In the genomic region with DNA sequence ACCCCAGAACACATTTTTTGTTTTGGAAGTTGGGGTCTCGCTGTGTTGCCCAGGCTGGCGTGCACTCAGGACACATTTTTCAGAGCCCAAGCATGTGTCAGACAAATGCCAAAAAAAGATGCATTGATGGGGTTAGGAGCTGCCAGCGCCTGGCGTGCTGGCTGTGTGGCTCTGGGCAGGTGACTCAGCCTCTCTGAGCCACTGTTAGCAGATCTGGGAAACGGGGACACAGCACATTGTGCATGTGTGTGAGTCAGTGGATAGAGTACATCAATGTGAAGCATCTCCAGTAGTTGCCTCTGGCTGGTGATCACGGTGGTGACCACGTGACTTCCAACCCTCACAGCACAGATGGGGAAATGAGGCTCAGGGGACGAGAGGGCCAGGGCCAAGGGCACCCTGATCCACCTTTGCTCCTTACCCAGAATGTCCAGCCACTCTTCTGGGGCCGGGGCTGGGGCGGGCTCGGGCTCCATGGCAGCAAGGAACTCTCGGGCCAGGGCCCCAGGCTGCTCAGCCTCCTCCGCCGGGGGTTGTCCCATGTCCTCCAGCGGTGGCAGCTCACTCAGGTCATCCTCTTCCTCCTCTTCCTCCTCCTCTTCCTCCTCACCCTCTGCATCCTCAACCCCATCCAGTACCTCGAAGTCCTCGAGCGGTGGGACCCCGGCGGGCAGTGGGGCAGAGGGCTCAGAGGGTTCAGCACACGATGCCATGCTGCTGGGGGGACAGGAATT, we compare ENCODE assay signal across 9 cellular contexts. TPM values are rescaled to one million over a fixed set of nuclear protein-coding genes. Genes with fewer than 3 reads are reported as not detected.
DNase-seq lines count a peak whose midpoint lies in the region; ATAC-seq, FAIRE-seq and TF ChIP-seq lines count a peak whose summit lies in the region.
"Had no signal": no experiment of that assay in that cellular context is flagged by ENCODE, and none has a peak within 500 bp of the region (broad histone marks: within the 10 kb centered on the region; RNA-seq: fewer than 3 reads in every experiment).

No MANE protein-coding gene starts in this region.

- DNase-seq in CD4-positive, alpha-beta T cell, result no peak
- DNase-seq in Karpas-422 (no peak), GM12878 (ENCODE audit: low read depth, low spot score) (no peak), neural crest cell (ENCODE audit: low read depth, low spot score) (no peak), activated gamma-delta T cell treated with Interleukin-2 at 50 U/mL for 16 hours (no peak), UCSD-AML1 (lab: John Stamatoyannopoulos, UW; ENCODE audit: unreplicated experiment) (no peak), KBM-7 (no peak)
- DNase-seq: HCEC 1CT had no signal

- H3K79me2 ChIP-seq in Karpas-422 (ENCODE audit: low read length) (peaks cover 18% of the 10 kb centered on the region), GM12878 (ENCODE audit: control insufficient read depth, insufficient read depth, low read length) (peaks cover 14% of the 10 kb centered on the region)

- H2AFZ ChIP-seq in Karpas-422 (ENCODE audit: low read length), result no peak overlapping the region
- no peak overlapping the region for H2AFZ ChIP-seq in GM12878 (ENCODE audit: control insufficient read depth, low read depth, low read length)

- 95% methylated on average over 21 of the region's 21 CpGs for WGBS in GM12878 (ENCODE audit: insufficient coverage, insufficient replicate concordance, low lambda C conversion rate, missing lambda C conversion rate)

- no peaks in the 10 kb centered on the region for H3K9me3 ChIP-seq in CD4-positive, alpha-beta T cell (ENCODE audit: control insufficient read depth, low read length)
- no peaks in the 10 kb centered on the region for H3K9me3 ChIP-seq in Karpas-422 (ENCODE audit: low read length)
- H3K9me3 ChIP-seq in GM12878 (replicated peaks; ENCODE audit: control insufficient read depth, insufficient read depth, low read length), result no peaks in the 10 kb centered on the region

- peak overlapping the region; percentile 81 for H3K4me2 ChIP-seq in Karpas-422 (ENCODE audit: low read depth, low read length, poor library complexity, severe bottlenecking)
- H3K4me2 ChIP-seq in GM12878 (ENCODE audit: control insufficient read depth, insufficient read depth), result peak overlapping the region; percentile 98

- H3K27ac ChIP-seq in CD4-positive, alpha-beta T cell (ENCODE audit: low read depth, low read length), result no peak overlapping the region
- H3K27ac ChIP-seq in Karpas-422 (ENCODE audit: low read length) (no peak overlapping the region; the same call in 1 of the 2 replicates), GM12878 (ENCODE audit: control insufficient read depth, insufficient read depth) (no peak overlapping the region; the same call in 1 of the 2 replicates)

- peak overlapping the region; percentile 92 for H3K4me3 Mint-ChIP-seq in CD4-positive, alpha-beta T cell
- H3K4me3 Mint-ChIP-seq in neural crest cell, result peak overlapping the region; percentile 74

- H3K9ac ChIP-seq in Karpas-422 (ENCODE audit: low read length) (no peak overlapping the region), GM12878 (ENCODE audit: control insufficient read depth, insufficient read depth, low read length) (peak overlapping the region; percentile 84)

- TF ChIP-seq POLR2A in GM12878 (IDR thresholded peaks at IDR 0.05; ENCODE audit: low read depth, low read length), result no peak

- TF ChIP-seq EP300 in GM12878 (IDR thresholded peaks at IDR 0.05; ENCODE audit: borderline replicate concordance in 1 of 2, control insufficient read depth in 1 of 2, low read depth in 2 of 2, low read length in 2 of 2), result no peak

- peak overlapping the region; percentile 91 for H3K27ac Mint-ChIP-seq in CD4-positive, alpha-beta T cell
- no peak overlapping the region for H3K27ac Mint-ChIP-seq in neural crest cell (ENCODE audit: unreplicated experiment)

- RAD21 ChIA-PET in GM12878 (lab: Charles Lee; ENCODE audit: unreplicated experiment), result interaction anchor here (1.2 kb wide), 1 partner anchor 16 kb away, joined by 4 read pairs; a partner anchor contains a TSS

- no peak for FAIRE-seq in GM12878 (lab: Jason Lieb, UNC)

- CTCF ChIA-PET in CD4-positive, alpha-beta T cell (lab: Charles Lee), result no interaction called here
- CTCF ChIA-PET in GM12878 (lab: Yijun Ruan, JAX), result interaction anchor here (1.4 kb wide), 1 partner anchor 21 kb away, joined by 6 read pairs; no protein-coding TSS in a partner anchor

- no peak for TF ChIP-seq RAD21 in GM12878 (IDR thresholded peaks at IDR 0.05; ENCODE audit: insufficient read depth, low read depth, low read length)

- no peaks in the 10 kb centered on the region for H4K20me1 ChIP-seq in Karpas-422 (ENCODE audit: insufficient read depth, low read depth, low read length)
- no peaks in the 10 kb centered on the region for H4K20me1 ChIP-seq in GM12878 (ENCODE audit: control insufficient read depth, insufficient read depth)

- H3K4me1 ChIP-seq in Karpas-422 (ENCODE audit: low read length) (peaks cover 17% of the 10 kb centered on the region), GM12878 (ENCODE audit: control insufficient read depth, insufficient read depth, low read length) (peaks cover 10% of the 10 kb centered on the region)

- H3K27me3 ChIP-seq in CD4-positive, alpha-beta T cell (ENCODE audit: control insufficient read depth, insufficient read depth, low read length), result no peaks in the 10 kb centered on the region
- H3K27me3 ChIP-seq in Karpas-422 (ENCODE audit: low read length) (no peaks in the 10 kb centered on the region), GM12878 (replicated peaks in 1 of 2; ENCODE audit: control insufficient read depth in 2 of 2, insufficient read depth in 2 of 2, low read length in 1 of 2) (no peaks in the 10 kb centered on the region)

- SMC1A ChIA-PET in GM12878 (lab: Charles Lee; ENCODE audit: uncharacterized antibody, unreplicated experiment), result interaction anchor here (1.0 to 1.1 kb wide), 2 partner anchors 17 to 22 kb away, joined by 4 to 5 read pairs; a partner anchor contains a TSS

- no peak for ATAC-seq in CD4-positive, alpha-beta T cell (ENCODE audit: poor library complexity)
- ATAC-seq in GM12878 (no peak), GM21619 (IDR thresholded peaks at IDR 0.05; ENCODE audit: unreplicated experiment) (no peak)

- no peaks in the 10 kb centered on the region for H3K9me2 ChIP-seq in Karpas-422 (replicated peaks; ENCODE audit: insufficient read depth, low read length)

- H3K36me3 Mint-ChIP-seq in CD4-positive, alpha-beta T cell (ENCODE audit: low read depth), result peaks cover 58% of the 10 kb centered on the region
- peaks cover 4% of the 10 kb centered on the region for H3K36me3 Mint-ChIP-seq in neural crest cell (ENCODE audit: low read depth)

- intact Hi-C loops in CD4-positive, alpha-beta T cell (cut with DNase I, micrococcal nuclease), result loop anchor here (5.0 kb wide), 1 partner anchor 46 kb away; a partner anchor contains a TSS
- intact Hi-C loops in GM12878 (cut with micrococcal nuclease; ENCODE audit: unreplicated experiment), result loop anchor here (5.0 kb wide), 1 partner anchor 46 kb away; a partner anchor contains a TSS

- H3K27me3 Mint-ChIP-seq in CD4-positive, alpha-beta T cell, result no peaks in the 10 kb centered on the region
- no peaks in the 10 kb centered on the region for H3K27me3 Mint-ChIP-seq in neural crest cell (ENCODE audit: low read depth)

- peaks cover 10% of the 10 kb centered on the region; the same call in 1 of the 2 replicates for H3K36me3 ChIP-seq in Karpas-422 (ENCODE audit: insufficient read depth, low read length)
- peaks cover 6 to 30% of the 10 kb centered on the region in 2 experiments; a peak in 3 of 4 replicates for H3K36me3 ChIP-seq in GM12878 (ENCODE audit: control insufficient read depth in 2 of 2, insufficient read depth in 2 of 2, low read length in 1 of 2)

- H3K4me3 ChIP-seq in Karpas-422 (ENCODE audit: low read length) (no peak overlapping the region; the same call in 1 of the 2 replicates), GM12878 (no peak overlapping the region; the same call in 1 of the 2 replicates)

- POLR2A ChIA-PET in CD4-positive, alpha-beta T cell (lab: Charles Lee), result interaction anchor here (0.6 to 2.0 kb wide), 4 partner anchors 16 to 592 kb away, joined by 3 to 24 read pairs (median 11); a partner anchor contains a TSS
- POLR2A ChIA-PET in GM12878 (lab: Charles Lee), result interaction anchor here (1.0 to 1.8 kb wide), 5 partner anchors 18 to 30 kb away, joined by 4 to 6 read pairs (median 6); a partner anchor contains a TSS

- in situ Hi-C loops in GM12878 (cut with MboI) (no loop called here), KBM-7 (cut with MboI; ENCODE audit: low pct_unique_long_range_greater_than_20kb, low sequenced_read_pairs) (no loop called here)

- H3K9me3 Mint-ChIP-seq in CD4-positive, alpha-beta T cell, result no peaks in the 10 kb centered on the region
- no peaks in the 10 kb centered on the region for H3K9me3 Mint-ChIP-seq in neural crest cell

- no peak for TF ChIP-seq CTCF in CD4-positive, alpha-beta T cell (IDR thresholded peaks at IDR 0.05)
- TF ChIP-seq CTCF in GM12878 (IDR thresholded peaks at IDR 0.05 in 2 of 3, conservative IDR thresholded peaks at IDR 0.05 in 1 of 3; ENCODE audit: control insufficient read depth in 2 of 3, extremely low read depth in 1 of 3, insufficient read depth in 1 of 3, low read depth in 3 of 3, low read length in 3 of 3) (no peak), neural crest cell (conservative IDR thresholded peaks at IDR 0.05) (no peak)

- peaks cover 27% of the 10 kb centered on the region for H3K4me1 Mint-ChIP-seq in CD4-positive, alpha-beta T cell (ENCODE audit: low read depth)
- H3K4me1 Mint-ChIP-seq in neural crest cell, result peaks cover 16% of the 10 kb centered on the region

- no TSS peak for BruUV-seq in GM12878 (replicated peaks; lab: Mats Ljungman, UMichigan)

RNA-seq across cellular contexts. Expression of a gene that starts 1.9 kb away (rescaled TPM):
- total RNA-seq in CD4-positive, alpha-beta T cell, result 100 to 1,000 TPM; 147 to 152 TPM
- total RNA-seq in Karpas-422 (2014; rRNA removed; shearing (Covaris generic); ENCODE audit: low replicate concordance), result 92.6 and 255 TPM in 2 replicates
- 50.6 and 53.1 TPM in 2 replicates for total RNA-seq in GM12878 (2013; cell fraction: nucleolus; rRNA removed)
- total RNA-seq in GM12878 (2014; rRNA removed) (157 and 192 TPM in 2 replicates), GM12878 (2014; rRNA removed; fragmentation: Illumina TruSeq; extraction: Trizol) (59.8 and 66.4 TPM in 2 replicates), GM12878 (2021) (204 and 205 TPM in 2 replicates), neural crest cell (173 and 175 TPM in 2 replicates)
- polyA plus RNA-seq in GM12878 (2011; ENCODE audit: low read depth), result 74.1 TPM
- polyA plus RNA-seq in GM12878 (2011; rRNA removed) (62.3 and 116 TPM in 2 replicates), GM12878 (2014; fragmentation: Illumina TruSeq; extraction: Trizol) (4.2 and 39.7 TPM in 2 replicates), GM12878 (2014; fragmentation: Nextera tagmentation; extraction: Ambion mirVana) (1 to 10 TPM in 1 of 2 experiments, under 1 TPM in 1; 0.13 to 1.1 TPM), GM12878 (2014; rRNA removed) (143 and 172 TPM in 2 replicates), GM12878 (2016; fragmentation: Nextera tagmentation; extraction: Ambion mirVana) (100 to 1,000 TPM in 1 of 2 experiments, 10 to 100 TPM in 1; 90.1 to 101 TPM)
- polyA plus RNA-seq in GM12878 (2011; cell fraction: cytosol; rRNA removed), result 212 and 258 TPM in 2 replicates
- 200 and 207 TPM in 2 replicates for polyA plus RNA-seq in GM12878 (2011; cell fraction: nucleus; rRNA removed)
- 209 and 231 TPM in 2 replicates for polyA plus RNA-seq in GM12878 (2012)
- polyA minus RNA-seq in GM12878 (2011; rRNA and poly(A)+ RNA removed), result 71.0 and 163 TPM in 2 replicates
- polyA minus RNA-seq in GM12878 (2011; cell fraction: cytosol; rRNA and poly(A)+ RNA removed), result 101 and 104 TPM in 2 replicates
- polyA minus RNA-seq in GM12878 (2011; cell fraction: nucleus; rRNA and poly(A)+ RNA removed), result 33.4 and 45.1 TPM in 2 replicates

RNA-seq across cellular contexts. Expression of a gene that starts 16.2 kb away (rescaled TPM):
- 10 to 100 TPM; 64.2 to 66.9 TPM for total RNA-seq in CD4-positive, alpha-beta T cell
- 103 and 128 TPM in 2 replicates for total RNA-seq in Karpas-422 (2014; rRNA removed; shearing (Covaris generic); ENCODE audit: low replicate concordance)
- total RNA-seq in GM12878 (2013; cell fraction: nucleolus; rRNA removed), result 63.6 and 63.9 TPM in 2 replicates
- total RNA-seq in GM12878 (2014; rRNA removed) (116 and 128 TPM in 2 replicates), GM12878 (2014; rRNA removed; fragmentation: Illumina TruSeq; extraction: Trizol) (75.5 and 82.0 TPM in 2 replicates), GM12878 (2021) (109 and 111 TPM in 2 replicates), neural crest cell (88.5 and 91.7 TPM in 2 replicates)
- polyA plus RNA-seq in GM12878 (2011; ENCODE audit: low read depth), result 63.3 TPM
- polyA plus RNA-seq in GM12878 (2011; rRNA removed) (67.3 and 130 TPM in 2 replicates), GM12878 (2014; fragmentation: Illumina TruSeq; extraction: Trizol) (91.4 and 151 TPM in 2 replicates), GM12878 (2014; fragmentation: Nextera tagmentation; extraction: Ambion mirVana) (10 to 100 TPM; 27.5 to 44.9 TPM), GM12878 (2014; rRNA removed) (193 and 209 TPM in 2 replicates), GM12878 (2016; fragmentation: Nextera tagmentation; extraction: Ambion mirVana) (100 to 1,000 TPM; 182 to 191 TPM)
- 191 and 223 TPM in 2 replicates for polyA plus RNA-seq in GM12878 (2011; cell fraction: cytosol; rRNA removed)
- 161 and 189 TPM in 2 replicates for polyA plus RNA-seq in GM12878 (2011; cell fraction: nucleus; rRNA removed)
- polyA plus RNA-seq in GM12878 (2012), result 111 and 123 TPM in 2 replicates
- polyA minus RNA-seq in GM12878 (2011; rRNA and poly(A)+ RNA removed), result 68.5 and 130 TPM in 2 replicates
- 52.8 and 63.2 TPM in 2 replicates for polyA minus RNA-seq in GM12878 (2011; cell fraction: cytosol; rRNA and poly(A)+ RNA removed)
- polyA minus RNA-seq in GM12878 (2011; cell fraction: nucleus; rRNA and poly(A)+ RNA removed), result 18.9 and 32.5 TPM in 2 replicates

RNA-seq across cellular contexts. Expression of a gene that starts 19.6 kb away (rescaled TPM):
- total RNA-seq in CD4-positive, alpha-beta T cell, result 10 to 100 TPM; 46.2 to 46.8 TPM
- 10.9 and 14.8 TPM in 2 replicates for total RNA-seq in Karpas-422 (2014; rRNA removed; shearing (Covaris generic); ENCODE audit: low replicate concordance)
- total RNA-seq in GM12878 (2013; cell fraction: nucleolus; rRNA removed), result 31.6 and 39.3 TPM in 2 replicates
- total RNA-seq in GM12878 (2014; rRNA removed) (11.7 and 13.1 TPM in 2 replicates), GM12878 (2014; rRNA removed; fragmentation: Illumina TruSeq; extraction: Trizol) (3.8 and 5.1 TPM in 2 replicates), GM12878 (2021) (19.7 and 25.0 TPM in 2 replicates), neural crest cell (11.1 and 14.2 TPM in 2 replicates)
- 4.6 TPM for polyA plus RNA-seq in GM12878 (2011; ENCODE audit: low read depth)
- polyA plus RNA-seq in GM12878 (2011; rRNA removed) (2.4 and 4.6 TPM in 2 replicates), GM12878 (2014; fragmentation: Illumina TruSeq; extraction: Trizol) (0.87 and 3.6 TPM in 2 replicates), GM12878 (2014; fragmentation: Nextera tagmentation; extraction: Ambion mirVana) (under 1 TPM; 0.91 to 0.98 TPM), GM12878 (2014; rRNA removed) (13.8 and 16.8 TPM in 2 replicates), GM12878 (2016; fragmentation: Nextera tagmentation; extraction: Ambion mirVana) (10 to 100 TPM; 21.2 to 21.6 TPM)
- 6.1 and 9.0 TPM in 2 replicates for polyA plus RNA-seq in GM12878 (2011; cell fraction: cytosol; rRNA removed)
- 23.5 and 30.6 TPM in 2 replicates for polyA plus RNA-seq in GM12878 (2011; cell fraction: nucleus; rRNA removed)
- 13.5 and 16.7 TPM in 2 replicates for polyA plus RNA-seq in GM12878 (2012)
- 5.9 and 12.4 TPM in 2 replicates for polyA minus RNA-seq in GM12878 (2011; rRNA and poly(A)+ RNA removed)
- 4.8 and 10.7 TPM in 2 replicates for polyA minus RNA-seq in GM12878 (2011; cell fraction: cytosol; rRNA and poly(A)+ RNA removed)
- 7.1 and 13.3 TPM in 2 replicates for polyA minus RNA-seq in GM12878 (2011; cell fraction: nucleus; rRNA and poly(A)+ RNA removed)

RNA-seq across cellular contexts. Expression of a gene that starts 30.2 kb away (rescaled TPM):
- total RNA-seq in CD4-positive, alpha-beta T cell, result 1,000 to 10,000 TPM; 2,255 to 2,378 TPM
- total RNA-seq in Karpas-422 (2014; rRNA removed; shearing (Covaris generic); ENCODE audit: low replicate concordance), result 881 and 1,597 TPM in 2 replicates
- total RNA-seq in GM12878 (2013; cell fraction: nucleolus; rRNA removed), result 129 and 132 TPM in 2 replicates
- total RNA-seq in GM12878 (2014; rRNA removed), result 1,493 and 1,661 TPM in 2 replicates
- total RNA-seq in GM12878 (2014; rRNA removed; fragmentation: Illumina TruSeq; extraction: Trizol), result 1,429 and 1,442 TPM in 2 replicates
- total RNA-seq in GM12878 (2021), result 1,629 and 1,678 TPM in 2 replicates
- polyA plus RNA-seq in GM12878 (2011; ENCODE audit: low read depth), result 10,819 TPM
- polyA plus RNA-seq in GM12878 (2011; rRNA removed), result 910 and 1,613 TPM in 2 replicates
- 3,476 and 4,794 TPM in 2 replicates for polyA plus RNA-seq in GM12878 (2011; cell fraction: cytosol; rRNA removed)
- polyA plus RNA-seq in GM12878 (2011; cell fraction: nucleus; rRNA removed), result 839 and 898 TPM in 2 replicates
- polyA plus RNA-seq in GM12878 (2012), result 3,669 and 4,620 TPM in 2 replicates
- 2,280 and 2,392 TPM in 2 replicates for polyA plus RNA-seq in GM12878 (2014; fragmentation: Illumina TruSeq; extraction: Trizol)
- polyA plus RNA-seq in GM12878 (2014; fragmentation: Nextera tagmentation; extraction: Ambion mirVana), result 1,000 to 10,000 TPM; 2,192 to 2,288 TPM
- 2,186 and 2,597 TPM in 2 replicates for polyA plus RNA-seq in GM12878 (2014; rRNA removed)
- polyA plus RNA-seq in GM12878 (2016; fragmentation: Nextera tagmentation; extraction: Ambion mirVana), result 1,000 to 10,000 TPM; 1,131 to 1,180 TPM
- polyA minus RNA-seq in GM12878 (2011; rRNA and poly(A)+ RNA removed), result 1,757 and 2,399 TPM in 2 replicates
- 394 and 436 TPM in 2 replicates for polyA minus RNA-seq in GM12878 (2011; cell fraction: cytosol; rRNA and poly(A)+ RNA removed)
- 157 and 251 TPM in 2 replicates for polyA minus RNA-seq in GM12878 (2011; cell fraction: nucleus; rRNA and poly(A)+ RNA removed)
- total RNA-seq in neural crest cell, result 1,081 and 1,137 TPM in 2 replicates

RNA-seq across cellular contexts. Expression of a gene that starts 47.2 kb away (rescaled TPM):
- 10 to 100 TPM; 88.4 to 88.9 TPM for total RNA-seq in CD4-positive, alpha-beta T cell
- total RNA-seq in Karpas-422 (2014; rRNA removed; shearing (Covaris generic); ENCODE audit: low replicate concordance), result 45.7 and 76.8 TPM in 2 replicates
- total RNA-seq in GM12878 (2013; cell fraction: nucleolus; rRNA removed), result 15.2 and 18.7 TPM in 2 replicates
- total RNA-seq in GM12878 (2014; rRNA removed), result 49.7 and 57.8 TPM in 2 replicates
- total RNA-seq in GM12878 (2014; rRNA removed; fragmentation: Illumina TruSeq; extraction: Trizol), result 6.4 and 7.1 TPM in 2 replicates
- 58.2 and 62.7 TPM in 2 replicates for total RNA-seq in GM12878 (2021)
- polyA plus RNA-seq in GM12878 (2011; ENCODE audit: low read depth), result 15.2 TPM
- polyA plus RNA-seq in GM12878 (2011; rRNA removed), result 7.8 and 12.1 TPM in 2 replicates
- 23.9 and 40.8 TPM in 2 replicates for polyA plus RNA-seq in GM12878 (2011; cell fraction: cytosol; rRNA removed)
- 74.8 and 100 TPM in 2 replicates for polyA plus RNA-seq in GM12878 (2011; cell fraction: nucleus; rRNA removed)
- polyA plus RNA-seq in GM12878 (2012), result 40.7 and 41.1 TPM in 2 replicates
- polyA plus RNA-seq in GM12878 (2014; fragmentation: Illumina TruSeq; extraction: Trizol), result 1.8 and 3.1 TPM in 2 replicates
- polyA plus RNA-seq in GM12878 (2014; fragmentation: Nextera tagmentation; extraction: Ambion mirVana), result 1 to 10 TPM; 1.1 to 3.3 TPM
- 64.4 and 84.2 TPM in 2 replicates for polyA plus RNA-seq in GM12878 (2014; rRNA removed)
- polyA plus RNA-seq in GM12878 (2016; fragmentation: Nextera tagmentation; extraction: Ambion mirVana), result 100 to 1,000 TPM in 1 of 2 experiments, 10 to 100 TPM in 1; 88.9 to 101 TPM
- 0.80 and 1.7 TPM in 2 replicates for polyA minus RNA-seq in GM12878 (2011; rRNA and poly(A)+ RNA removed)
- polyA minus RNA-seq in GM12878 (2011; cell fraction: cytosol; rRNA and poly(A)+ RNA removed), result 3.6 and 8.6 TPM in 2 replicates
- 4.7 and 6.4 TPM in 2 replicates for polyA minus RNA-seq in GM12878 (2011; cell fraction: nucleus; rRNA and poly(A)+ RNA removed)
- 71.8 and 71.9 TPM in 2 replicates for total RNA-seq in neural crest cell
